Comparison of ENCODE assay signal across 20 cellular contexts in the genomic region with DNA sequence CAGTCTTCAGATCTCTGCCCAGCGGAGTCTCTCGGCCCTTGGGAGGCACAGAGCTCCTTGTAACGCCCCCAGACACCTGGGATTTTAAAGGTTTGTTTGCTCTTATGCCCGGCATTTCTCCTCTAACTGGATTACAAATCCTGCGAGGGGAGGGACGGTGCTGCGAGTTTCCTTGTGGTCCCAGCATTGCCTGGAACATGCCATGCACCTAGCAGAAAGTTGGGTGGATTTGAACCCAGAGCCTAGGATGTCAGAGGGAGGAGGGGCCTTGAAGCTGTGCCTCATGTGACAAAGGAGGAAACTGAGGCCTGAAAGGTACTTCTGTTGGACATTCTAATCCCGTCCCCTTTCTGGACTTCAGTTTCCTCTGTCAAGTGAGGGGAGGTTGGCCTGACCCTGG. TPM values are rescaled to one million over a fixed set of nuclear protein-coding genes. Genes with fewer than 3 reads are reported as not detected.
DNase-seq lines count a peak whose midpoint lies in the region; ATAC-seq and TF ChIP-seq lines count a peak whose summit lies in the region.
"Had no signal": no experiment of that assay in that cellular context is flagged by ENCODE, and none has a peak within 500 bp of the region (broad histone marks: within the 10 kb centered on the region; RNA-seq: fewer than 3 reads in every experiment).

No MANE protein-coding gene starts in this region.

- intact Hi-C loops in upper lobe of right lung (cut with DNase I), result no loop called here

- H3K9me3 Mint-ChIP-seq in HFFc6 (peaks cover 3% of the 10 kb centered on the region), chondrocyte (ENCODE audit: low read depth) (peaks cover 8% of the 10 kb centered on the region), mesothelial cell of epicardium (peaks cover 16% of the 10 kb centered on the region)

- H3K36me3 Mint-ChIP-seq in HFFc6 (ENCODE audit: low read depth) (peaks cover 49% of the 10 kb centered on the region), chondrocyte (ENCODE audit: low read depth) (peaks cover 11% of the 10 kb centered on the region), mesothelial cell of epicardium (peaks cover 13% of the 10 kb centered on the region)

- TF ChIP-seq CTCF in HFFc6 (IDR thresholded peaks at IDR 0.05) (no peak), chondrocyte (IDR thresholded peaks at IDR 0.05) (no peak), mesothelial cell of epicardium (IDR thresholded peaks at IDR 0.05; ENCODE audit: unreplicated experiment) (no peak), upper lobe of right lung (IDR thresholded peaks at IDR 0.05) (no peak)

- H3K4me1 Mint-ChIP-seq in HFFc6 (ENCODE audit: low read depth) (peaks cover 80% of the 10 kb centered on the region), chondrocyte (ENCODE audit: low read depth) (peaks cover 51% of the 10 kb centered on the region), mesothelial cell of epicardium (peaks cover 22% of the 10 kb centered on the region)

- no peak for ATAC-seq in upper lobe of right lung
- ATAC-seq: HCT116, HepG2, SK-N-SH treated with all-trans-retinoic acid at 6 μM for 48 hours had no signal

- 0 out of 2 replicates have a peak overlapping the region, but pooled peaks have one; percentile 1 for H3K27ac Mint-ChIP-seq in HFFc6
- H3K27ac Mint-ChIP-seq in chondrocyte (ENCODE audit: unreplicated experiment), result no peak overlapping the region
- peak overlapping the region; percentile 71 for H3K27ac Mint-ChIP-seq in mesothelial cell of epicardium

- H3K27me3 Mint-ChIP-seq in HFFc6 (ENCODE audit: insufficient read depth) (no peaks in the 10 kb centered on the region; the same call in 1 of the 2 replicates), chondrocyte (ENCODE audit: low read depth) (no peaks in the 10 kb centered on the region), mesothelial cell of epicardium (ENCODE audit: low read depth) (no peaks in the 10 kb centered on the region)

- no peaks in the 10 kb centered on the region for H3K27me3 ChIP-seq in upper lobe of right lung

- H3K4me1 ChIP-seq in upper lobe of right lung, result peaks cover 17% of the 10 kb centered on the region

- no peak overlapping the region for H3K4me3 ChIP-seq in upper lobe of right lung
- H3K4me3 ChIP-seq: PC-9 had no signal

- DNase-seq in HFFc6, result no peak
- DNase-seq in chondrocyte (ENCODE audit: low spot score), result peak; percentile 22
- DNase-seq in mesothelial cell of epicardium (ENCODE audit: low spot score in 2 of 2, unreplicated experiment in 2 of 2), result no peak
- DNase-seq in upper lobe of right lung, result peak; percentile 40
- no peak for DNase-seq in NCI-H748 (lab: John Stamatoyannopoulos, UW; ENCODE audit: unreplicated experiment)
- DNase-seq in NCI-H69 (lab: John Stamatoyannopoulos, UW), result no peak
- no peak for DNase-seq in D341Med (ENCODE audit: low spot score)
- DNase-seq: DMS153, GDM1, KBM-7, NCI-H1105 treated with DMSO at 0.1 percent for 48 hours, NCI-H1694, NCI-H2081 treated with DMSO at 0.1 percent for 48 hours, NCI-H774, PC-9, SIG-M5 had no signal

- no peak overlapping the region for H3K27ac ChIP-seq in upper lobe of right lung
- H3K27ac ChIP-seq: PC-9, RWPE1 had no signal

- H3K36me3 ChIP-seq in upper lobe of right lung, result no peaks in the 10 kb centered on the region

- H3K9me3 ChIP-seq in upper lobe of right lung, result no peaks in the 10 kb centered on the region

- H3K4me3 Mint-ChIP-seq in HFFc6 (no peak overlapping the region), chondrocyte (ENCODE audit: unreplicated experiment) (no peak overlapping the region), mesothelial cell of epicardium (no peak overlapping the region)

RNA-seq across cellular contexts. Expression of a gene that starts 30.7 kb away (rescaled TPM):
- 100 to 1,000 TPM; 255 to 313 (median 279) TPM for total RNA-seq in HFFc6 (2021; fragmentation: NEBNext Ultra II Directional; extraction: Animal tissue kit (Norgen Biotek cat#: 25700))
- total RNA-seq in chondrocyte (347 to 378 TPM (median 353 TPM) in 3 replicates), mesothelial cell of epicardium (115 to 120 TPM (median 119 TPM) in 3 replicates), upper lobe of right lung (127 TPM)
- total RNA-seq: HepG2 had no signal

Comparison
In these comparisons a context has a peak if more than half of its experiments do, and no peak if none do; other contexts are left out.
1. DNase-seq: peak in chondrocyte (single experiment) and upper lobe of right lung (single experiment); none in HFFc6 (single experiment), mesothelial cell of epicardium (0 of 2), NCI-H748 (single experiment), NCI-H69 (single experiment) and D341Med (single experiment).